ENCODE assay signal across 20 cellular contexts in the genomic region with DNA sequence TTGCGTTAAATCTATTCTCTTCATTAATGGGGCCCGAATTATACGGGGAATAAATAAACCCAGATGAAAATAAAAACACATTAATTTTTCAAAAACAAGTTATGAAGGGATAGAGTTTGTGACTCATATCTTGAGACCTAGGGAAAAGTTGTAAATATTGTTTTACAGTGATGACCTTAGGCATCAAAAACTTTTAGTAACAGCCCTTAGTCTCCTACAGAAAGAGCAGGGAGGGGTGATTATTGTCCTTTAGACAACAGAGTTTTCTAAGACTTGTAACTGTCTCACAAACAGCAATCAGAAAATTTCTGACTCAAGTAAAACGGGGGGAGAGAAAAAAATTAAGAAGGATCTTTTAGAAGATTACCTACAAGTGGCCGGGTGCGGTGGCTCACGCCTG.
A peak's percentile ranks its signal among the peaks of the same experiment; 100 is the strongest.
DNase-seq lines count a peak whose midpoint lies in the region; ATAC-seq and TF ChIP-seq lines count a peak whose summit lies in the region.
"Had no signal": no experiment of that assay in that cellular context is flagged by ENCODE, and none has a peak within 500 bp of the region (broad histone marks: within the 10 kb centered on the region; RNA-seq: fewer than 3 reads in every experiment).

No MANE protein-coding gene starts in this region.

- no peak overlapping the region for H3K23ac ChIP-seq in H9 (ENCODE audit: insufficient read length, low read depth, low read length)

- no peak overlapping the region for H2BK120ac ChIP-seq in H9 (ENCODE audit: low read depth, low read length, poor library complexity, severe bottlenecking)

- H3K4ac ChIP-seq in H9 (ENCODE audit: low read depth, low read length), result no peak overlapping the region

- CTCF ChIA-PET in WTC11 (lab: Charles Lee), result interaction anchor here (2.0 kb wide), 1 partner anchor 8 kb away, joined by 8 read pairs; no protein-coding TSS in a partner anchor

- H3K27me3 ChIP-seq in H9 (ENCODE audit: insufficient read depth, low read length), result no peaks in the 10 kb centered on the region
- H3K27me3 ChIP-seq: BE2C; BLaER1 treated with 17β-estradiol and CSF1 and Interleukin-3, amounts not matched to agents 10 nM and 100 nM had no signal

- no peak overlapping the region for H2AFZ ChIP-seq in H9 (ENCODE audit: low read length)

- H3K4me2 ChIP-seq in H9 (ENCODE audit: insufficient read depth, insufficient read length, low read length), result no peak overlapping the region
- H3K4me2 ChIP-seq: BLaER1 treated with 17β-estradiol and CSF1 and Interleukin-3, amounts not matched to agents 10 nM and 100 nM had no signal

- H3K14ac ChIP-seq in H9 (ENCODE audit: insufficient read depth, low read length), result no peak overlapping the region

- no peak overlapping the region for H4K91ac ChIP-seq in H9 (ENCODE audit: insufficient read length, low read depth, low read length)

- peak overlapping the region in 2 of 3 experiments; percentile 11 to 57; a peak in 5 of 7 replicates for H3K27ac Mint-ChIP-seq in H9
- peak overlapping the region; percentile 61 for H3K27ac Mint-ChIP-seq in WTC11
- H3K27ac Mint-ChIP-seq: CD14-positive monocyte; CD4-positive, alpha-beta T cell; CD8-positive, alpha-beta memory T cell had no signal

- no peaks in the 10 kb centered on the region for H3K4me1 ChIP-seq in H9 (ENCODE audit: insufficient read depth, low read length)
- H3K4me1 ChIP-seq: BE2C; BLaER1 treated with 17β-estradiol and CSF1 and Interleukin-3, amounts not matched to agents 10 nM and 100 nM had no signal

- POLR2A ChIA-PET in WTC11 (lab: Charles Lee), result no interaction called here

- H3K23me2 ChIP-seq in H9 (ENCODE audit: insufficient read length, low read depth, low read length, poor library complexity, severe bottlenecking), result no peaks in the 10 kb centered on the region

- no peaks in the 10 kb centered on the region for H3K9me3 ChIP-seq in H9 (ENCODE audit: control insufficient read depth, low read depth, low read length)
- H3K9me3 ChIP-seq: A549; BE2C; BLaER1 treated with 17β-estradiol and CSF1 and Interleukin-3, amounts not matched to agents 10 nM and 100 nM had no signal

- H2BK12ac ChIP-seq in H9 (ENCODE audit: insufficient read length, low read depth, low read length), result no peak overlapping the region

- H3K9me3 Mint-ChIP-seq in H9 (no peaks in the 10 kb centered on the region), WTC11 (no peaks in the 10 kb centered on the region)
- H3K9me3 Mint-ChIP-seq: CD4-positive, alpha-beta T cell; CD8-positive, alpha-beta memory T cell had no signal

- H3K9ac ChIP-seq in H9 (ENCODE audit: extremely low read depth, insufficient read length, low read length), result no peak overlapping the region
- H3K9ac ChIP-seq: BLaER1 treated with 17β-estradiol and CSF1 and Interleukin-3, amounts not matched to agents 10 nM and 100 nM had no signal

- no peak overlapping the region for H3K18ac ChIP-seq in H9 (ENCODE audit: insufficient read length, low read depth, low read length)

- no peak overlapping the region for H3K56ac ChIP-seq in H9 (ENCODE audit: insufficient read length, low read depth, low read length)

- no peak for DNase-seq in H9
- no peak for DNase-seq in WTC11 (ENCODE audit: low spot score)
- DNase-seq in fibroblast of villous mesenchyme (ENCODE audit: low read depth), result peak; percentile 40
- DNase-seq in DMS 273 treated with DMSO at 0.1 percent for 48 hours (lab: John Stamatoyannopoulos, UW), result no peak
- no peak for DNase-seq in activated T-cell treated with anti-CD3 and anti-CD28 coated beads, Interleukin-2, amount 50 U/mL, for 48 hours
- DNase-seq: 8988T; ACHN; AML-193; BE2C; CD4-positive, alpha-beta T cell; CD8-positive, alpha-beta memory T cell; DMS53; DMS79 treated with DMSO at 0.1 percent for 48 hours; GF-D8; H7 had no signal

- H3K36me3 Mint-ChIP-seq in H9 (ENCODE audit: insufficient read depth in 1 of 3, low read depth in 3 of 3), result no peaks in the 10 kb centered on the region; a peak in 1 of 7 replicates
- no peaks in the 10 kb centered on the region for H3K36me3 Mint-ChIP-seq in WTC11
- H3K36me3 Mint-ChIP-seq: CD14-positive monocyte; CD8-positive, alpha-beta memory T cell had no signal

- TF ChIP-seq CTCF in H9 (conservative IDR thresholded peaks at IDR 0.05) (no peak), WTC11 (IDR thresholded peaks at IDR 0.05) (no peak), fibroblast of villous mesenchyme (IDR thresholded peaks at IDR 0.05; ENCODE audit: insufficient read depth, low read depth, low read length) (no peak)

- no peak overlapping the region for H2BK15ac ChIP-seq in H9 (ENCODE audit: low read depth, low read length)

- no peak overlapping the region for H3K4me3 ChIP-seq in fibroblast of villous mesenchyme (ENCODE audit: low read depth, low read length)
- H3K4me3 ChIP-seq: A549; BLaER1 treated with 17β-estradiol and CSF1 and Interleukin-3, amounts not matched to agents 10 nM and 100 nM had no signal

- H3K79me2 ChIP-seq in H9 (ENCODE audit: insufficient read depth, low read length), result no peaks in the 10 kb centered on the region

- H3K27me3 Mint-ChIP-seq in H9 (ENCODE audit: low read depth) (no peaks in the 10 kb centered on the region), WTC11 (ENCODE audit: low read depth) (no peaks in the 10 kb centered on the region)

- H4K8ac ChIP-seq in H9 (replicated peaks; ENCODE audit: insufficient read length, low read depth, low read length), result no peak overlapping the region

- no peaks in the 10 kb centered on the region for H3K79me1 ChIP-seq in H9 (ENCODE audit: insufficient read depth, low read depth, low read length, poor library complexity, severe bottlenecking)

- no peak overlapping the region for H2BK20ac ChIP-seq in H9 (ENCODE audit: low read depth, low read length, poor library complexity, severe bottlenecking)

- no peak overlapping the region for H3K4me3 Mint-ChIP-seq in H9
- no peak overlapping the region for H3K4me3 Mint-ChIP-seq in WTC11
- H3K4me3 Mint-ChIP-seq: CD14-positive monocyte; CD4-positive, alpha-beta T cell; CD8-positive, alpha-beta memory T cell had no signal

- no peak overlapping the region for H2AK5ac ChIP-seq in H9 (ENCODE audit: insufficient read length, low read length)

- no peak overlapping the region for H2BK5ac ChIP-seq in H9 (ENCODE audit: insufficient read length, low read length)

- no peak overlapping the region for H3K27ac ChIP-seq in H9 (ENCODE audit: insufficient read length, low read depth, low read length)
- H3K27ac ChIP-seq: A549; BLaER1 treated with 17β-estradiol and CSF1 and Interleukin-3, amounts not matched to agents 10 nM and 100 nM had no signal

- no peak overlapping the region for H4K5ac ChIP-seq in H9 (ENCODE audit: insufficient read length, low read depth, low read length)

- ATAC-seq in WTC11, result no peak
- no peak for ATAC-seq in GM19467 (IDR thresholded peaks at IDR 0.05; ENCODE audit: unreplicated experiment)
- ATAC-seq: A549, HCT116 had no signal

- H3K4me1 Mint-ChIP-seq in H9, result peaks cover 12 to 19% of the 10 kb centered on the region in 2 experiments
- peaks cover 52% of the 10 kb centered on the region for H3K4me1 Mint-ChIP-seq in WTC11
- H3K4me1 Mint-ChIP-seq: CD14-positive monocyte; CD8-positive, alpha-beta memory T cell had no signal

- H3T11ph ChIP-seq in H9 (ENCODE audit: low read length), result no peak overlapping the region

- WGBS in H9 (ENCODE audit: extremely low coverage, insufficient read length, low lambda C conversion rate), result no CpG with 5 or more reads among the region's 7 CpGs

- no peaks in the 10 kb centered on the region for H4K20me1 ChIP-seq in H9 (ENCODE audit: control insufficient read depth, insufficient read depth, insufficient read length)
- H4K20me1 ChIP-seq: BLaER1 treated with 17β-estradiol and CSF1 and Interleukin-3, amounts not matched to agents 10 nM and 100 nM had no signal

TF ChIP-seq in WTC11, 78 proteins besides CTCF, POLR2A, EP300 and RAD21:
- TF ChIP-seq NFE2L1 (CRISPR knock-in tag; IDR thresholded peaks at IDR 0.05) (no peak), TEAD4 (CRISPR knock-in tag; IDR thresholded peaks at IDR 0.05) (no peak), GABPB1 (CRISPR knock-in tag; IDR thresholded peaks at IDR 0.05) (no peak), TCF7 (CRISPR knock-in tag; IDR thresholded peaks at IDR 0.05; ENCODE audit: low read depth) (no peak)
- TF ChIP-seq, protein P1, sequence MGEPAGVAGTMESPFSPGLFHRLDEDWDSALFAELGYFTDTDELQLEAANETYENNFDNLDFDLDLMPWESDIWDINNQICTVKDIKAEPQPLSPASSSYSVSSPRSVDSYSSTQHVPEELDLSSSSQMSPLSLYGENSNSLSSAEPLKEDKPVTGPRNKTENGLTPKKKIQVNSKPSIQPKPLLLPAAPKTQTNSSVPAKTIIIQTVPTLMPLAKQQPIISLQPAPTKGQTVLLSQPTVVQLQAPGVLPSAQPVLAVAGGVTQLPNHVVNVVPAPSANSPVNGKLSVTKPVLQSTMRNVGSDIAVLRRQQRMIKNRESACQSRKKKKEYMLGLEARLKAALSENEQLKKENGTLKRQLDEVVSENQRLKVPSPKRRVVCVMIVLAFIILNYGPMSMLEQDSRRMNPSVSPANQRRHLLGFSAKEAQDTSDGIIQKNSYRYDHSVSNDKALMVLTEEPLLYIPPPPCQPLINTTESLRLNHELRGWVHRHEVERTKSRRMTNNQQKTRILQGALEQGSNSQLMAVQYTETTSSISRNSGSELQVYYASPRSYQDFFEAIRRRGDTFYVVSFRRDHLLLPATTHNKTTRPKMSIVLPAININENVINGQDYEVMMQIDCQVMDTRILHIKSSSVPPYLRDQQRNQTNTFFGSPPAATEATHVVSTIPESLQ (CRISPR knock-in tag; IDR thresholded peaks at IDR 0.05), result no peak
- TF ChIP-seq, protein P2, sequence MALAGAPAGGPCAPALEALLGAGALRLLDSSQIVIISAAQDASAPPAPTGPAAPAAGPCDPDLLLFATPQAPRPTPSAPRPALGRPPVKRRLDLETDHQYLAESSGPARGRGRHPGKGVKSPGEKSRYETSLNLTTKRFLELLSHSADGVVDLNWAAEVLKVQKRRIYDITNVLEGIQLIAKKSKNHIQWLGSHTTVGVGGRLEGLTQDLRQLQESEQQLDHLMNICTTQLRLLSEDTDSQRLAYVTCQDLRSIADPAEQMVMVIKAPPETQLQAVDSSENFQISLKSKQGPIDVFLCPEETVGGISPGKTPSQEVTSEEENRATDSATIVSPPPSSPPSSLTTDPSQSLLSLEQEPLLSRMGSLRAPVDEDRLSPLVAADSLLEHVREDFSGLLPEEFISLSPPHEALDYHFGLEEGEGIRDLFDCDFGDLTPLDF (CRISPR knock-in tag; IDR thresholded peaks at IDR 0.05), result no peak
TF ChIP-seq in WTC11: peak in this region for 0.
